ENCODE assay signal across 19 cellular contexts in the genomic region with DNA sequence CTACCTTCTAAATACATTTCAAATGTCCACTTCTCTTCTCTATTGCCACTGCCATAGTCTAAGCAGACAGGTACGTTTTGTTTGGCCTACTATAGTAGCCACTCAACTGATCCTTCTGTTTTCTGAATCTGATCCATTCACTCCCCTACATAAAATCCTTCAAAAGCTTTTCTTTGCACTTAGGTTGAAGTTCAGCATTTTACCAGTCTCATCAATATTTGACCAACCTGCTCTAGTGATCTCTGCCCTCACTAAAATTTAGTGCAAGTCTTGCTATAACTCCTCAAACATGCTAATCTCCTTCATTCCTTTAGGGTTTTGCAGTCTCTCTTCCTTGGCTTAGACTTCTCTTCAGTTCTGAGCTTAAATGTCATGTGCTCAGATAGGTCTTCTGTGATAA. TPM values are rescaled to one million over a fixed set of nuclear protein-coding genes. Genes with fewer than 3 reads are reported as not detected.
DNase-seq lines count a peak whose midpoint lies in the region; ATAC-seq and TF ChIP-seq lines count a peak whose summit lies in the region.
"Had no signal": no experiment of that assay in that cellular context is flagged by ENCODE, and none has a peak within 500 bp of the region (broad histone marks: within the 10 kb centered on the region; RNA-seq: fewer than 3 reads in every experiment).

No MANE protein-coding gene starts in this region.

- no peaks in the 10 kb centered on the region for H3K9me3 ChIP-seq in right lobe of liver
- H3K9me3 ChIP-seq: BLaER1, HAP-1 had no signal

- H3K4me1 ChIP-seq in right lobe of liver = peaks cover 0 to 15% (median 4%) of the 10 kb centered on the region in 4 donors
- H3K4me1 ChIP-seq: BLaER1 had no signal

- no peak for DNase-seq in activated T-cell treated with anti-CD3 and anti-CD28 coated beads, Interleukin-2, amount 50 U/mL, for 24 hours
- no peak for DNase-seq in activated T-cell treated with anti-CD3 and anti-CD28 coated beads, Interleukin-2, amount 50 U/mL, for 1 hour
- DNase-seq in stimulated activated naive CD8-positive, alpha-beta T cell treated with anti-CD3 and anti-CD28 coated beads, Interleukin-15, Interleukin-2, amounts not matched to agents 100 U/mL and 50 U/mL, for 24 hours = no peak
- DNase-seq in right lobe of liver = no peak
- DNase-seq: 8988T; CD8-positive, alpha-beta T cell; DMS 273 treated with DMSO at 0.1 percent for 48 hours; DMS53; DND-41; EL; GM23248 had no signal

- no peak for ATAC-seq in stimulated activated naive CD8-positive, alpha-beta T cell treated with anti-CD3 and anti-CD28 coated beads, Interleukin-15, Interleukin-2, amounts not matched to agents 100 U/mL and 50 U/mL, for 24 hours
- ATAC-seq in right lobe of liver = peak; percentile 44 to 76 (median 56)
- ATAC-seq in GM18498 (IDR thresholded peaks at IDR 0.05; ENCODE audit: unreplicated experiment) = no peak
- no peak for ATAC-seq in HG03280 (IDR thresholded peaks at IDR 0.05; ENCODE audit: unreplicated experiment)
- ATAC-seq: CD8-positive, alpha-beta T cell; GM12878 had no signal

- no peak overlapping the region for H3K4me3 ChIP-seq in right lobe of liver
- H3K4me3 ChIP-seq: BLaER1, GM12878, GM23248, HAP-1 had no signal

- peaks cover 58% of the 10 kb centered on the region for H3K4me1 Mint-ChIP-seq in activated T-cell treated with anti-CD3 and anti-CD28 coated beads, Interleukin-2, amount 50 U/mL, for 24 hours (ENCODE audit: low read depth)
- H3K4me1 Mint-ChIP-seq in stimulated activated naive CD8-positive, alpha-beta T cell treated with anti-CD3 and anti-CD28 coated beads, Interleukin-15, Interleukin-2, amounts not matched to agents 100 ng/mL and 50 ng/mL, for 24 hours (ENCODE audit: low read depth) = peaks cover 63% of the 10 kb centered on the region

- intact Hi-C loops in right lobe of liver (cut with DNase I) = no loop called here

- H3K36me3 Mint-ChIP-seq in activated T-cell treated with anti-CD3 and anti-CD28 coated beads, Interleukin-2, amount 50 U/mL, for 24 hours (ENCODE audit: low read depth) = no peaks in the 10 kb centered on the region
- no peaks in the 10 kb centered on the region for H3K36me3 Mint-ChIP-seq in stimulated activated naive CD8-positive, alpha-beta T cell treated with anti-CD3 and anti-CD28 coated beads, Interleukin-15, Interleukin-2, amounts not matched to agents 100 ng/mL and 50 ng/mL, for 24 hours (ENCODE audit: low read depth)
- H3K36me3 Mint-ChIP-seq: CD14-positive monocyte; CD8-positive, alpha-beta T cell had no signal

- H3K27me3 ChIP-seq in right lobe of liver = no peaks in the 10 kb centered on the region
- H3K27me3 ChIP-seq: BLaER1 had no signal

- no peak for TF ChIP-seq CTCF in right lobe of liver (IDR thresholded peaks at IDR 0.05)

- H3K27ac Mint-ChIP-seq in activated T-cell treated with anti-CD3 and anti-CD28 coated beads, Interleukin-2, amount 50 U/mL, for 24 hours = peak overlapping the region; percentile 89
- H3K27ac Mint-ChIP-seq in stimulated activated naive CD8-positive, alpha-beta T cell treated with anti-CD3 and anti-CD28 coated beads, Interleukin-15, Interleukin-2, amounts not matched to agents 100 ng/mL and 50 ng/mL, for 24 hours = peak overlapping the region; percentile 90
- H3K27ac Mint-ChIP-seq: CD14-positive monocyte; CD8-positive, alpha-beta T cell had no signal

- no peak for TF ChIP-seq POLR2A in right lobe of liver (IDR thresholded peaks at IDR 0.05)

- no peak overlapping the region for H3K4me3 Mint-ChIP-seq in activated T-cell treated with anti-CD3 and anti-CD28 coated beads, Interleukin-2, amount 50 U/mL, for 24 hours
- H3K4me3 Mint-ChIP-seq in stimulated activated naive CD8-positive, alpha-beta T cell treated with anti-CD3 and anti-CD28 coated beads, Interleukin-15, Interleukin-2, amounts not matched to agents 100 ng/mL and 50 ng/mL, for 24 hours = no peak overlapping the region
- H3K4me3 Mint-ChIP-seq: CD14-positive monocyte; CD8-positive, alpha-beta T cell had no signal

- WGBS in right lobe of liver (ENCODE audit: insufficient coverage, low coverage, low lambda C conversion rate, missing lambda C conversion rate) = 0% methylated on average over 1 of the region's 1 CpG

- no peaks in the 10 kb centered on the region for H3K9me3 Mint-ChIP-seq in activated T-cell treated with anti-CD3 and anti-CD28 coated beads, Interleukin-2, amount 50 U/mL, for 24 hours
- H3K9me3 Mint-ChIP-seq in stimulated activated naive CD8-positive, alpha-beta T cell treated with anti-CD3 and anti-CD28 coated beads, Interleukin-15, Interleukin-2, amounts not matched to agents 100 ng/mL and 50 ng/mL, for 24 hours = no peaks in the 10 kb centered on the region
- H3K9me3 Mint-ChIP-seq: CD8-positive, alpha-beta T cell had no signal

- H3K36me3 ChIP-seq in right lobe of liver = no peaks in the 10 kb centered on the region
- H3K36me3 ChIP-seq: BLaER1, HAP-1 had no signal

- H3K27ac ChIP-seq in right lobe of liver = no peak overlapping the region
- H3K27ac ChIP-seq: BLaER1, GM23248 had no signal

- H3K27me3 Mint-ChIP-seq in activated T-cell treated with anti-CD3 and anti-CD28 coated beads, Interleukin-2, amount 50 U/mL, for 24 hours = peaks cover 6% of the 10 kb centered on the region
- H3K27me3 Mint-ChIP-seq in stimulated activated naive CD8-positive, alpha-beta T cell treated with anti-CD3 and anti-CD28 coated beads, Interleukin-15, Interleukin-2, amounts not matched to agents 100 ng/mL and 50 ng/mL, for 24 hours = no peaks in the 10 kb centered on the region

RNA-seq across cellular contexts. Expression of gene EGF, which starts 33.4 kb away (rescaled TPM):
- not detected for total RNA-seq in right lobe of liver
- total RNA-seq: CD8-positive, alpha-beta T cell; G401 had no signal

Comparison
In these comparisons a context has a peak if more than half of its experiments do, and no peak if none do; other contexts are left out.
1. ATAC-seq: peak in right lobe of liver (4 of 4); none in stimulated activated naive CD8-positive, alpha-beta T cell treated with anti-CD3 and anti-CD28 coated beads, Interleukin-15, Interleukin-2, amounts not matched to agents 100 U/mL and 50 U/mL, for 24 hours (single experiment), GM18498 (single experiment) and HG03280 (single experiment).